Comparison of ENCODE assay signal across 28 cellular contexts in the genomic region with DNA sequence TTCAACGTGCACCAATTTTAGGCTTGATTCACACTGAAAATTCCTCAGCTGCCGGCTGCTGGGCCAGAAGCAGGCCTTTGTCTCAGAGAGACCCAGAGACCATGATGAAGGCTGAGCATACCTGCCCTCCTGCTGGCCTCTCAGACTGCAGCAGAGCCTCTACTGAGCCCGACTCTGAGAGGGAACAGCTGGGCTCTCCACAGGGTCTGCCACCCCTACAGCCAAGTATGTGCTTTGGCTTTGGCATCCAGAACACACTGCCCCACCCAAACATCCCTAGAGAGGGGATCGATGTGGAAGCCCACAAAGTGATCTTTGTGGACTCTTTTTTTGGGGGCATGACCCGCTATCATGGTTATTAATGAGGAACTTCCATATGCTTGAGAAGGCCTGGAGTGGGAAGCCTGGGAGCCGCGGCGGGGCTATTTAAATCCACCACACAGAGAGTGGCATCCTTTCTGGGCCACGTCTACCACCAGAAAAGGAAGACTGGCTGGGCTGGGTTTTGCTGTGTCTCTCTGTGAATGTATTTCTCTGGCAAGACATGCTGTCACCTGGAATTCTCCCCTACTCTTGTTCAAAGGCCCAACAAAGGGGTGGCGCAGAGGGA.
DNase-seq lines count a peak whose midpoint lies in the region; ATAC-seq and TF ChIP-seq lines count a peak whose summit lies in the region.
"Had no signal": no experiment of that assay in that cellular context is flagged by ENCODE, and none has a peak within 500 bp of the region (broad histone marks: within the 10 kb centered on the region; RNA-seq: fewer than 3 reads in every experiment).

No MANE protein-coding gene starts in this region.

- TF ChIP-seq CTCF in glutamatergic neuron (IDR thresholded peaks at IDR 0.05; ENCODE audit: partially characterized antibody, unreplicated experiment): no peak

- H3K27me3 ChIP-seq in CD4-positive, alpha-beta memory T cell (ENCODE audit: insufficient read depth, low read length): no peaks in the 10 kb centered on the region

- no peak overlapping the region for H3K4me3 ChIP-seq in CD4-positive, alpha-beta memory T cell (ENCODE audit: low read length in 2 of 2)
- H3K4me3 ChIP-seq: left ventricle myocardium inferior had no signal

- peaks cover 0 to 2% (median 0%) of the 10 kb centered on the region in 8 donors for H3K9me3 Mint-ChIP-seq in CD4-positive, alpha-beta memory T cell
- H3K9me3 Mint-ChIP-seq in T-cell (no peaks in the 10 kb centered on the region), glutamatergic neuron (ENCODE audit: unreplicated experiment) (peaks cover 12% of the 10 kb centered on the region)
- H3K9me3 Mint-ChIP-seq in stimulated activated effector memory CD8-positive, alpha-beta T cell treated with anti-CD3 and anti-CD28 coated beads, Interleukin-12 subunit alpha, Interleukin-12 subunit beta, amount 100 ng/mL, for 72 hours: no peaks in the 10 kb centered on the region
- H3K9me3 Mint-ChIP-seq in activated naive CD4-positive, alpha-beta T cell treated with anti-CD3 and anti-CD28 coated beads, Interleukin-2, amount 10 ng/mL, durations not matched to agents 7 days and 5 days: no peaks in the 10 kb centered on the region
- H3K9me3 Mint-ChIP-seq: activated naive CD8-positive, alpha-beta T cell treated with anti-CD3 and anti-CD28 coated beads for 36 hours; activated T-helper 2 cell treated with anti-CD3 and anti-CD28 coated beads, Interferon-gamma antibody, Interleukin-2, Interleukin-4, amounts not matched to agents 10 μg/mL and 5 μg/mL and 100 μg/mL, durations not matched to agents 14 hours and 24 hours and 36 hours; mesothelial cell of epicardium; natural killer cell; stimulated activated naive CD8-positive, alpha-beta T cell treated with anti-CD3 and anti-CD28 coated beads, Interleukin-15, amount 100 ng/mL, for 72 hours had no signal

- no peaks in the 10 kb centered on the region for H3K36me3 ChIP-seq in CD4-positive, alpha-beta memory T cell (ENCODE audit: insufficient read depth, low read length)
- H3K36me3 ChIP-seq: left ventricle myocardium inferior had no signal

- intact Hi-C loops in CD4-positive, alpha-beta memory T cell (cut with micrococcal nuclease): loop anchor here (5.0 kb wide), 2 partner anchors 33 to 58 kb away; no protein-coding TSS in a partner anchor

- H3K27ac ChIP-seq in CD4-positive, alpha-beta memory T cell (ENCODE audit: low read depth, low read length): no peak overlapping the region
- H3K27ac ChIP-seq: foreskin keratinocyte, left ventricle myocardium inferior, WERI-Rb-1 had no signal

- no peaks in the 10 kb centered on the region for H3K27me3 Mint-ChIP-seq in CD4-positive, alpha-beta memory T cell
- peaks cover 0 to 3% of the 10 kb centered on the region in 2 donors for H3K27me3 Mint-ChIP-seq in T-cell
- peaks cover 6% of the 10 kb centered on the region for H3K27me3 Mint-ChIP-seq in glutamatergic neuron (ENCODE audit: unreplicated experiment)
- H3K27me3 Mint-ChIP-seq in activated naive CD4-positive, alpha-beta T cell treated with anti-CD3 and anti-CD28 coated beads, Interleukin-2, amount 10 ng/mL, durations not matched to agents 7 days and 5 days: peaks cover 61% of the 10 kb centered on the region
- H3K27me3 Mint-ChIP-seq: activated naive CD8-positive, alpha-beta T cell treated with anti-CD3 and anti-CD28 coated beads for 36 hours had no signal

- peak overlapping the region; percentile 77 to 92 (median 85) for H3K27ac Mint-ChIP-seq in CD4-positive, alpha-beta memory T cell
- peak overlapping the region; percentile 90 to 95 for H3K27ac Mint-ChIP-seq in T-cell
- peak overlapping the region; percentile 28 for H3K27ac Mint-ChIP-seq in glutamatergic neuron (ENCODE audit: unreplicated experiment)
- H3K27ac Mint-ChIP-seq in stimulated activated effector memory CD8-positive, alpha-beta T cell treated with anti-CD3 and anti-CD28 coated beads, Interleukin-12 subunit alpha, Interleukin-12 subunit beta, amount 100 ng/mL, for 72 hours: peak overlapping the region; percentile 40
- H3K27ac Mint-ChIP-seq in activated naive CD4-positive, alpha-beta T cell treated with anti-CD3 and anti-CD28 coated beads, Interleukin-2, amount 10 ng/mL, durations not matched to agents 7 days and 5 days: no peak overlapping the region
- H3K27ac Mint-ChIP-seq: activated naive CD8-positive, alpha-beta T cell treated with anti-CD3 and anti-CD28 coated beads for 36 hours; activated T-helper 2 cell treated with anti-CD3 and anti-CD28 coated beads, Interferon-gamma antibody, Interleukin-2, Interleukin-4, amounts not matched to agents 10 μg/mL and 5 μg/mL and 100 μg/mL, durations not matched to agents 14 hours and 24 hours and 36 hours; mesothelial cell of epicardium; stimulated activated naive CD8-positive, alpha-beta T cell treated with anti-CD3 and anti-CD28 coated beads, Interleukin-15, amount 100 ng/mL, for 72 hours had no signal

- CTCF ChIA-PET in CD4-positive, alpha-beta memory T cell (lab: Charles Lee; ENCODE audit: partially characterized antibody): interaction anchor here (1.0 to 6.0 kb wide), 3 partner anchors 19 to 58 kb away, joined by 3 to 57 read pairs (median 4); no protein-coding TSS in a partner anchor
- CTCF ChIA-PET in T-cell (lab: Charles Lee): no interaction called here
- CTCF ChIA-PET in activated naive CD4-positive, alpha-beta T cell treated with anti-CD3 and anti-CD28 coated beads, Interleukin-2, amount 10 ng/mL, durations not matched to agents 7 days and 5 days (lab: Charles Lee): interaction anchor here (1.3 kb wide), 1 partner anchor 58 kb away, joined by 3 read pairs; no protein-coding TSS in a partner anchor

- H3K9me3 ChIP-seq in CD4-positive, alpha-beta memory T cell (ENCODE audit: control insufficient read depth in 1 of 2, low read length in 2 of 2): no peaks in the 10 kb centered on the region
- H3K9me3 ChIP-seq: left ventricle myocardium inferior had no signal

- H3K4me1 Mint-ChIP-seq in CD4-positive, alpha-beta memory T cell: peaks cover 33 to 70% (median 46%) of the 10 kb centered on the region in 4 donors
- H3K4me1 Mint-ChIP-seq in T-cell: peaks cover 25 to 49% (median 38%) of the 10 kb centered on the region in 3 donors
- peaks cover 63% of the 10 kb centered on the region for H3K4me1 Mint-ChIP-seq in glutamatergic neuron (ENCODE audit: low read depth, unreplicated experiment)
- peaks cover 37% of the 10 kb centered on the region for H3K4me1 Mint-ChIP-seq in stimulated activated effector memory CD8-positive, alpha-beta T cell treated with anti-CD3 and anti-CD28 coated beads, Interleukin-12 subunit alpha, Interleukin-12 subunit beta, amount 100 ng/mL, for 72 hours
- H3K4me1 Mint-ChIP-seq in activated naive CD4-positive, alpha-beta T cell treated with anti-CD3 and anti-CD28 coated beads, Interleukin-2, amount 10 ng/mL, durations not matched to agents 7 days and 5 days: peaks cover 34% of the 10 kb centered on the region

- peaks cover 59% of the 10 kb centered on the region for H3K4me1 ChIP-seq in CD4-positive, alpha-beta memory T cell (ENCODE audit: insufficient read depth, low read length)
- H3K4me1 ChIP-seq: foreskin keratinocyte had no signal

- ATAC-seq in T-cell (replicated peaks in 1 of 4): no peak
- no peak for ATAC-seq in stimulated activated effector memory CD8-positive, alpha-beta T cell treated with anti-CD3 and anti-CD28 coated beads, Interleukin-12 subunit alpha, Interleukin-12 subunit beta, amount 100 ng/mL, for 72 hours
- ATAC-seq in HG03025 (IDR thresholded peaks at IDR 0.05; ENCODE audit: low FRiP score, unreplicated experiment): no peak
- ATAC-seq in GM18502 (IDR thresholded peaks at IDR 0.05; ENCODE audit: poor library complexity, unreplicated experiment): no peak
- ATAC-seq: esophagus mucosa; foreskin keratinocyte; natural killer cell; SK-N-SH treated with all-trans-retinoic acid at 6 μM for 48 hours; stimulated activated naive CD8-positive, alpha-beta T cell treated with anti-CD3 and anti-CD28 coated beads, Interleukin-15, amount 100 ng/mL, for 72 hours had no signal

- peak overlapping the region in 3 of 8 donors; percentile 9 to 75 (median 59) for H3K4me3 Mint-ChIP-seq in CD4-positive, alpha-beta memory T cell
- H3K4me3 Mint-ChIP-seq in T-cell (peak overlapping the region in 1 of 3 donors; percentile 19), glutamatergic neuron (ENCODE audit: unreplicated experiment) (no peak overlapping the region)
- H3K4me3 Mint-ChIP-seq in stimulated activated effector memory CD8-positive, alpha-beta T cell treated with anti-CD3 and anti-CD28 coated beads, Interleukin-12 subunit alpha, Interleukin-12 subunit beta, amount 100 ng/mL, for 72 hours: no peak overlapping the region
- H3K4me3 Mint-ChIP-seq in activated naive CD4-positive, alpha-beta T cell treated with anti-CD3 and anti-CD28 coated beads, Interleukin-2, amount 10 ng/mL, durations not matched to agents 7 days and 5 days: no peak overlapping the region
- H3K4me3 Mint-ChIP-seq: activated naive CD8-positive, alpha-beta T cell treated with anti-CD3 and anti-CD28 coated beads for 36 hours; mesothelial cell of epicardium; natural killer cell; stimulated activated naive CD8-positive, alpha-beta T cell treated with anti-CD3 and anti-CD28 coated beads, Interleukin-15, amount 100 ng/mL, for 72 hours had no signal

- POLR2A ChIA-PET in CD4-positive, alpha-beta memory T cell (lab: Charles Lee; ENCODE audit: partially characterized antibody): interaction anchor here (0.8 to 3.1 kb wide), 4 partner anchors 9 to 69 kb away, joined by 3 to 33 read pairs (median 4); a partner anchor contains a TSS
- POLR2A ChIA-PET in T-cell (lab: Charles Lee): no interaction called here

- peaks cover 0 to 5% of the 10 kb centered on the region in 2 donors for H3K36me3 Mint-ChIP-seq in CD4-positive, alpha-beta memory T cell
- no peaks in the 10 kb centered on the region for H3K36me3 Mint-ChIP-seq in T-cell
- H3K36me3 Mint-ChIP-seq in glutamatergic neuron (ENCODE audit: unreplicated experiment): peaks cover 6% of the 10 kb centered on the region
- H3K36me3 Mint-ChIP-seq in stimulated activated effector memory CD8-positive, alpha-beta T cell treated with anti-CD3 and anti-CD28 coated beads, Interleukin-12 subunit alpha, Interleukin-12 subunit beta, amount 100 ng/mL, for 72 hours: no peaks in the 10 kb centered on the region
- H3K36me3 Mint-ChIP-seq in activated naive CD4-positive, alpha-beta T cell treated with anti-CD3 and anti-CD28 coated beads, Interleukin-2, amount 10 ng/mL, durations not matched to agents 7 days and 5 days: no peaks in the 10 kb centered on the region
- H3K36me3 Mint-ChIP-seq: activated naive CD8-positive, alpha-beta T cell treated with anti-CD3 and anti-CD28 coated beads for 36 hours; mesothelial cell of epicardium; natural killer cell had no signal

- DNase-seq in CD4-positive, alpha-beta memory T cell: no peak
- DNase-seq in T-cell (no peak), glutamatergic neuron (no peak)
- DNase-seq in stimulated activated effector memory CD8-positive, alpha-beta T cell treated with anti-CD3 and anti-CD28 coated beads, Interleukin-12 subunit alpha, Interleukin-12 subunit beta, amount 100 ng/mL, for 72 hours (ENCODE audit: low spot score in 2 of 2): no peak
- no peak for DNase-seq in activated naive CD4-positive, alpha-beta T cell treated with anti-CD3 and anti-CD28 coated beads, Interleukin-2, amount 10 ng/mL, durations not matched to agents 7 days and 5 days
- DNase-seq: ACHN; activated CD4-positive, alpha-beta T cell treated with anti-CD3 and anti-CD28 coated beads, Interleukin-2, amount 50 U/mL, for 1 hour; activated CD8-positive, alpha-beta memory T cell treated with anti-CD3 and anti-CD28 coated beads, Interleukin-2, amount 50 U/mL, for 48 hours; activated naive CD8-positive, alpha-beta T cell treated with anti-CD3 and anti-CD28 coated beads for 36 hours; Calu3; effector memory CD4-positive, alpha-beta T cell; EL; foreskin keratinocyte; IMR-90; left ventricle myocardium inferior; natural killer cell; NCI-H1105; NCI-H2029; NCI-H2227 treated with DMSO at 0.1 percent for 48 hours; NCI-H748 treated with DMSO at 0.1 percent for 48 hours; stimulated activated naive CD8-positive, alpha-beta T cell treated with anti-CD3 and anti-CD28 coated beads, Interleukin-15, amount 100 ng/mL, for 72 hours; WERI-Rb-1 had no signal

Comparison
In these comparisons a context has a peak if more than half of its experiments do, and no peak if none do; other contexts are left out.
1. CTCF ChIA-PET loops: an anchor here in CD4-positive, alpha-beta memory T cell (1.0 to 6.0 kb wide) and activated naive CD4-positive, alpha-beta T cell treated with anti-CD3 and anti-CD28 coated beads, Interleukin-2, amount 10 ng/mL, durations not matched to agents 7 days and 5 days (1.3 kb wide); none called in T-cell.